Comparison of ENCODE assay signal across 9 cellular contexts in genomic region chr5:135332519-135333150, GRCh38.
DNase-seq lines count a peak whose midpoint lies in the region; FAIRE-seq and TF ChIP-seq lines count a peak whose summit lies in the region.
"Had no signal": no experiment of that assay in that cellular context is flagged by ENCODE, and none has a peak within 500 bp of the region (broad histone marks: within the 10 kb centered on the region; RNA-seq: fewer than 3 reads in every experiment).

No MANE protein-coding gene starts in this region.

- FAIRE-seq in kidney (lab: Jason Lieb, UNC): no peak

- no peak overlapping the region for H3K9ac ChIP-seq in kidney (ENCODE audit: low read length in 2 of 2)

- no peak for TF ChIP-seq POLR2A in vagina (IDR thresholded peaks at IDR 0.05)

- POLR2A ChIA-PET in AG04449 (lab: Yijun Ruan, JAX): no interaction called here

- H3K27ac ChIP-seq in kidney (ENCODE audit: low read depth in 2 of 2, low read length in 2 of 2) (no peak overlapping the region), vagina (no peak overlapping the region)
- H3K27ac ChIP-seq: upper lobe of left lung had no signal

- peaks cover 0 to 4% of the 10 kb centered on the region in 2 donors for H3K4me1 ChIP-seq in kidney (ENCODE audit: control insufficient read depth in 1 of 2, insufficient read depth in 1 of 2, low read depth in 1 of 2, low read length in 2 of 2)
- no peaks in the 10 kb centered on the region for H3K4me1 ChIP-seq in vagina
- H3K4me1 ChIP-seq: upper lobe of left lung had no signal

- H3K9me3 ChIP-seq in kidney (ENCODE audit: control insufficient read depth in 1 of 2, low read length in 2 of 2) (no peaks in the 10 kb centered on the region), vagina (no peaks in the 10 kb centered on the region)
- H3K9me3 ChIP-seq: upper lobe of left lung had no signal

- no peak for DNase-seq in AG04449 (ENCODE audit: low read depth, low spot score)
- DNase-seq in GM04503 (ENCODE audit: low read depth): peak; percentile 23
- DNase-seq in NCI-H1694 treated with DMSO at 0.1 percent for 48 hours (lab: John Stamatoyannopoulos, UW): peak; percentile 38
- peak; percentile 62 for DNase-seq in astrocyte of the cerebellum (ENCODE audit: low read depth)
- DNase-seq in kidney: no peak
- DNase-seq in vagina (ENCODE audit: extremely low spot score in 2 of 2): no peak
- no peak for DNase-seq in ecto neural progenitor cell (ENCODE audit: low spot score)
- no peak for DNase-seq in stimulated activated CD4-positive, alpha-beta T cell treated with anti-CD3 and anti-CD28 coated beads, Interleukin-4, amount 100 ng/mL, for 24 hours
- DNase-seq: upper lobe of left lung had no signal

- in situ Hi-C loops in astrocyte of the cerebellum (cut with HindIII; ENCODE audit: low sequenced_read_pairs): no loop called here

- intact Hi-C loops in kidney (cut with DNase I) (no loop called here), vagina (cut with DNase I) (no loop called here)

- TF ChIP-seq CTCF in AG04449 (IDR thresholded peaks at IDR 0.05; ENCODE audit: insufficient read depth, low read length, missing control alignments): peak; percentile 32
- peak; percentile 60 for TF ChIP-seq CTCF in astrocyte of the cerebellum (IDR thresholded peaks at IDR 0.05; ENCODE audit: low read depth, low read length, missing control alignments)
- TF ChIP-seq CTCF in kidney (IDR thresholded peaks at IDR 0.05; ENCODE audit: borderline replicate concordance, extremely low read depth, insufficient read depth): peak; percentile 41
- peak; percentile 14 to 51 (median 43) for TF ChIP-seq CTCF in vagina (IDR thresholded peaks at IDR 0.05)

- CTCF ChIA-PET in AG04449 (lab: Yijun Ruan, JAX): interaction anchor here (0.5 to 4.2 kb wide), 32 partner anchors 10 to 495 kb away, joined by 3 to 40 read pairs (median 4); partner anchors contain the start of gene PCBD2

- H3K4me3 ChIP-seq in AG04449 (ENCODE audit: low read depth, low read length) (no peak overlapping the region), astrocyte of the cerebellum (ENCODE audit: low read depth, low read length) (no peak overlapping the region), kidney (ENCODE audit: low read length in 2 of 2) (no peak overlapping the region), vagina (no peak overlapping the region)
- H3K4me3 ChIP-seq: upper lobe of left lung had no signal

- H3K36me3 ChIP-seq in kidney (ENCODE audit: control insufficient read depth in 1 of 2, insufficient read depth in 2 of 2, low read length in 2 of 2) (peaks cover 2 to 9% of the 10 kb centered on the region in 2 donors), vagina (peaks cover 0 to 10% of the 10 kb centered on the region in 2 donors)

- no peaks in the 10 kb centered on the region for H3K27me3 ChIP-seq in vagina
- H3K27me3 ChIP-seq: upper lobe of left lung had no signal

Comparison
In these comparisons a context has a peak if more than half of its experiments do, and no peak if none do; other contexts are left out.
1. DNase-seq: peak in GM04503 (single experiment), NCI-H1694 treated with DMSO at 0.1 percent for 48 hours (single experiment) and astrocyte of the cerebellum (single experiment); none in AG04449 (single experiment), kidney (single experiment), vagina (0 of 2), ecto neural progenitor cell (single experiment) and stimulated activated CD4-positive, alpha-beta T cell treated with anti-CD3 and anti-CD28 coated beads, Interleukin-4, amount 100 ng/mL, for 24 hours (single experiment).
2. Peak in every context shown above with its lines, with median percentiles within 50 percentile points of each other: CTCF ChIP-seq.